In genomic region chr2:17878222-17879136, GRCh38 we compare ENCODE assay signal across 9 cellular contexts. TPM values are rescaled to one million over a fixed set of nuclear protein-coding genes. Genes with fewer than 3 reads are reported as not detected.
A peak's percentile ranks its signal among the peaks of the same experiment; 100 is the strongest.
DNase-seq lines count a peak whose midpoint lies in the region; ATAC-seq and TF ChIP-seq lines count a peak whose summit lies in the region.
"Had no signal": no experiment of that assay in that cellular context is flagged by ENCODE, and none has a peak within 500 bp of the region (broad histone marks: within the 10 kb centered on the region; RNA-seq: fewer than 3 reads in every experiment).

Gene KCNS3, plus strand, starts transcription at chr2:17878667. Its CDS starts 52,342 bp downstream, at chr2:17931009.

- no peak for TF ChIP-seq CTCF in WI38 (IDR thresholded peaks at IDR 0.05; ENCODE audit: low read depth, low read length)
- TF ChIP-seq CTCF in fibroblast of the aortic adventitia (IDR thresholded peaks at IDR 0.05; ENCODE audit: insufficient read depth, low read length): no peak
- TF ChIP-seq CTCF in neural cell (IDR thresholded peaks at IDR 0.05; ENCODE audit: poor library complexity, severe bottlenecking): no peak

- no peaks in the 10 kb centered on the region for H3K9me2 ChIP-seq in neural cell (ENCODE audit: insufficient read depth, low read length)

- peak; percentile 22 to 33 for DNase-seq in NCI-H2081 (lab: John Stamatoyannopoulos, UW)
- DNase-seq in NCI-H2081 treated with DMSO at 0.1 percent for 48 hours (lab: John Stamatoyannopoulos, UW): no peak
- peak; percentile 47 for DNase-seq in HuH-7.5 (ENCODE audit: low spot score)
- DNase-seq in fibroblast of the aortic adventitia (ENCODE audit: low read depth): no peak
- DNase-seq in NCI-H1436 treated with DMSO at 0.1 percent for 48 hours (lab: John Stamatoyannopoulos, UW): no peak
- DNase-seq: DND-41 had no signal

- peak within 1 kb of the TSS; percentile 65 for H3K4me2 ChIP-seq in neural cell (ENCODE audit: low read length)

- TF ChIP-seq EP300 in neural cell (conservative IDR thresholded peaks at IDR 0.05; ENCODE audit: poor library complexity, severe bottlenecking): no peak

- peak within 1 kb of the TSS; percentile 60 for H2AFZ ChIP-seq in neural cell (ENCODE audit: low read depth, low read length)

- peak; percentile 90 for ATAC-seq in GM21723 (IDR thresholded peaks at IDR 0.05; ENCODE audit: unreplicated experiment)

- TF ChIP-seq RAD21 in neural cell (conservative IDR thresholded peaks at IDR 0.05): no peak

- H3K79me2 ChIP-seq in neural cell (replicated peaks; ENCODE audit: insufficient read depth, low read length): no peaks in the 10 kb centered on the region

- no peaks in the 10 kb centered on the region for H3F3A ChIP-seq in neural cell (ENCODE audit: insufficient read depth, low read length, poor library complexity, severe bottlenecking)

- H3K36me3 ChIP-seq in neural cell (ENCODE audit: insufficient read depth, low read length): no peaks in the 10 kb centered on the region

- peak within 1 kb of the TSS; percentile 55 for H3K9ac ChIP-seq in neural cell (ENCODE audit: low read length)

- H3K27ac ChIP-seq in neural cell (ENCODE audit: low read length): no peak within 1 kb of the TSS

- no peaks in the 10 kb centered on the region for H4K20me1 ChIP-seq in neural cell (ENCODE audit: insufficient read depth)

- H3K27me3 ChIP-seq in neural cell (ENCODE audit: insufficient read depth, low read depth, low read length): peaks cover 54% of the 10 kb centered on the region

- H3K4me3 ChIP-seq in WI38 (ENCODE audit: low read depth, low read length) (peak within 1 kb of the TSS; percentile 67), fibroblast of the aortic adventitia (ENCODE audit: low read depth, low read length) (peak within 1 kb of the TSS; percentile 61), neural cell (ENCODE audit: low read length) (peak within 1 kb of the TSS; percentile 88)

- H3K9me3 ChIP-seq in neural cell (ENCODE audit: low read length): no peaks in the 10 kb centered on the region

TF ChIP-seq in neural cell, 6 proteins besides CTCF, POLR2A, EP300 and RAD21:
- TF ChIP-seq POLR2AphosphoS5 (IDR thresholded peaks at IDR 0.05) (peak; percentile 29), SMC3 (conservative IDR thresholded peaks at IDR 0.05; ENCODE audit: poor library complexity) (no peak), MXI1 (conservative IDR thresholded peaks at IDR 0.05; ENCODE audit: poor library complexity, severe bottlenecking) (no peak), EZH2 (IDR thresholded peaks at IDR 0.05; ENCODE audit: borderline replicate concordance, insufficient read depth, low read length, poor library complexity, severe bottlenecking) (no peak), REST (IDR thresholded peaks at IDR 0.05; ENCODE audit: borderline replicate concordance) (no peak), TAF1 (IDR thresholded peaks at IDR 0.05; ENCODE audit: low read depth) (no peak)

RNA-seq across cellular contexts. Expression of gene KCNS3, which starts in this region (rescaled TPM):
- total RNA-seq in fibroblast of the aortic adventitia (ENCODE audit: low replicate concordance): 0.36 TPM in 1 of 2 replicates, not detected in the other
- 0.15 TPM in 1 of 2 replicates, not detected in the other for polyA plus RNA-seq in neural cell
- 0.73 and 0.81 TPM in 2 replicates for polyA minus RNA-seq in neural cell

Comparison
In these comparisons a context has a peak if more than half of its experiments do, and no peak if none do; other contexts are left out.
1. DNase-seq: peak in NCI-H2081 (2 of 2) and HuH-7.5 (single experiment); none in NCI-H2081 treated with DMSO at 0.1 percent for 48 hours (single experiment), fibroblast of the aortic adventitia (single experiment) and NCI-H1436 treated with DMSO at 0.1 percent for 48 hours (single experiment).
2. Peak in every context shown above with its lines, with median percentiles within 50 percentile points of each other: H3K4me3 ChIP-seq.